ENCODE assay signal across 1 cellular context in genomic region chr18:25140144-25140961, GRCh38.
TF ChIP-seq lines count a peak whose summit lies in the region.

No MANE protein-coding gene starts in this region.

TF ChIP-seq in GM12878, 131 proteins besides CTCF, POLR2A, EP300 and RAD21:
- TF ChIP-seq, protein P1, sequence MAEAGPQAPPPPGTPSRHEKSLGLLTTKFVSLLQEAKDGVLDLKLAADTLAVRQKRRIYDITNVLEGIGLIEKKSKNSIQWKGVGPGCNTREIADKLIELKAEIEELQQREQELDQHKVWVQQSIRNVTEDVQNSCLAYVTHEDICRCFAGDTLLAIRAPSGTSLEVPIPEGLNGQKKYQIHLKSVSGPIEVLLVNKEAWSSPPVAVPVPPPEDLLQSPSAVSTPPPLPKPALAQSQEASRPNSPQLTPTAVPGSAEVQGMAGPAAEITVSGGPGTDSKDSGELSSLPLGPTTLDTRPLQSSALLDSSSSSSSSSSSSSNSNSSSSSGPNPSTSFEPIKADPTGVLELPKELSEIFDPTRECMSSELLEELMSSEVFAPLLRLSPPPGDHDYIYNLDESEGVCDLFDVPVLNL (IDR thresholded peaks at IDR 0.05; ENCODE audit: low read depth, low read length) = no peak
- no peak for TF ChIP-seq SREBF2 (IDR thresholded peaks at IDR 0.05; ENCODE audit: low read length)
